In the genomic region with DNA sequence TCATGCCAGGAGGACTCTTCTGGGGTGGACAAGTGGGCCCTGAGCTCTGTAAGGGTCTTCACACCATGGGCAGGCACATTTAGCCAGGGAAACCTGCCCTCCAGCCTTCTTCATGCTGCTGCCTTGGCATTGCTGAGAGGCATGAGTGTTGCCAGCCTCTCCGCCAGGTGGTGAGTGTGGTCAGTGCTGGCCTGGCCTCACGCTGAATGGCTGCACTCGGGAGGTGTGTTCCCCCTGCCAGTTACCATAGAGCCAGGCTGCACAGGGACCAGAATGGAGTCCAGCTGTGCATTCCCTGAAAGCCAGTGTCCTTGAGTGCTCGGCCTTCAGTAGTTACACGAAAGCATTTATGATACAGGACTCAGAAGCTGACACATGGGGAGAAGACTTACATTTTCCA, we compare ENCODE assay signal across 26 cellular contexts.
DNase-seq lines count a peak whose midpoint lies in the region; ATAC-seq and TF ChIP-seq lines count a peak whose summit lies in the region.
"Had no signal": no experiment of that assay in that cellular context is flagged by ENCODE, and none has a peak within 500 bp of the region (broad histone marks: within the 10 kb centered on the region; RNA-seq: fewer than 3 reads in every experiment).

No MANE protein-coding gene starts in this region.

- 11 to 40% (median 20%) methylated on average over 5 of the region's 5 CpGs for WGBS in ovary, 3 donors

- no peak overlapping the region for H3K27ac ChIP-seq in GM23338 (ENCODE audit: low read depth)
- H3K27ac ChIP-seq in ovary: no peak overlapping the region
- H3K27ac ChIP-seq in coronary artery: no peak overlapping the region
- H3K27ac ChIP-seq: RWPE1, spleen, upper lobe of left lung had no signal

- no peak overlapping the region for H3K4me3 Mint-ChIP-seq in GM23338
- H3K4me3 Mint-ChIP-seq: activated naive CD4-positive, alpha-beta T cell treated with anti-CD3 and anti-CD28 coated beads, Interleukin-2, amount 50 U/mL, for 24 hours; immature natural killer cell; mesothelial cell of epicardium; naive thymus-derived CD4-positive, alpha-beta T cell; T-helper 1 cell treated with Interleukin-12 subunit alpha and Interleukin-12 subunit beta and Interleukin-4 antibody, amounts not matched to agents 30 μg/mL and 1 μg/mL, for 36 hours had no signal

- H3K9me2 ChIP-seq in GM23338 (ENCODE audit: insufficient read depth): no peaks in the 10 kb centered on the region
- H3K9me2 ChIP-seq: SK-N-SH had no signal

- DNase-seq in GM23338 (ENCODE audit: low spot score): no peak
- DNase-seq in NCI-H2196 (lab: John Stamatoyannopoulos, UW; ENCODE audit: unreplicated experiment): peak; percentile 44
- DNase-seq in cerebellum (ENCODE audit: low spot score): peak; percentile 71
- peak in 4 of 5 donors; percentile 20 to 44 (median 38) for DNase-seq in ovary
- no peak for DNase-seq in coronary artery (ENCODE audit: low spot score)
- DNase-seq: ACHN; activated CD4-positive, alpha-beta T cell treated with anti-CD3 and anti-CD28 coated beads, Interleukin-2, amount 50 U/mL, for 48 hours; DMS53; immature natural killer cell; naive thymus-derived CD4-positive, alpha-beta T cell; NCI-H187; NCI-H2171; occipital lobe; SK-N-SH; spleen; stimulated activated CD4-positive, alpha-beta T cell treated with anti-CD3 and anti-CD28 coated beads, Interleukin-4, amount 100 ng/mL, for 1 hour had no signal

- no peaks in the 10 kb centered on the region for H3K27me3 ChIP-seq in GM23338 (ENCODE audit: insufficient read depth)
- H3K27me3 ChIP-seq in ovary: no peaks in the 10 kb centered on the region
- H3K27me3 ChIP-seq: spleen, upper lobe of left lung had no signal

- no peak for TF ChIP-seq EP300 in ovary (IDR thresholded peaks at IDR 0.05)

- H3K4me3 ChIP-seq in GM23338 (no peak overlapping the region), ovary (no peak overlapping the region), coronary artery (no peak overlapping the region)
- H3K4me3 ChIP-seq: HAP-1, spleen, upper lobe of left lung had no signal

- no peaks in the 10 kb centered on the region for H3K4me1 ChIP-seq in GM23338 (ENCODE audit: insufficient read depth)
- H3K4me1 ChIP-seq in ovary (ENCODE audit: insufficient read depth): peaks cover 10% of the 10 kb centered on the region
- H3K4me1 ChIP-seq: spleen, upper lobe of left lung had no signal

- no peaks in the 10 kb centered on the region for H3K9me3 Mint-ChIP-seq in GM23338
- H3K9me3 Mint-ChIP-seq: activated naive CD4-positive, alpha-beta T cell treated with anti-CD3 and anti-CD28 coated beads, Interleukin-2, amount 50 U/mL, for 24 hours; immature natural killer cell; mesothelial cell of epicardium; T-helper 1 cell treated with Interleukin-12 subunit alpha and Interleukin-12 subunit beta and Interleukin-4 antibody, amounts not matched to agents 30 μg/mL and 1 μg/mL, for 36 hours had no signal

- no peaks in the 10 kb centered on the region for H3K9me3 ChIP-seq in ovary
- H3K9me3 ChIP-seq: HAP-1, SK-N-SH, spleen, upper lobe of left lung had no signal

- no peak overlapping the region for H3K27ac Mint-ChIP-seq in GM23338
- H3K27ac Mint-ChIP-seq: activated naive CD4-positive, alpha-beta T cell treated with anti-CD3 and anti-CD28 coated beads, Interleukin-2, amount 50 U/mL, for 24 hours; immature natural killer cell; mesothelial cell of epicardium; naive thymus-derived CD4-positive, alpha-beta T cell; T-helper 1 cell treated with Interleukin-12 subunit alpha and Interleukin-12 subunit beta and Interleukin-4 antibody, amounts not matched to agents 30 μg/mL and 1 μg/mL, for 36 hours had no signal

- H3K27me3 Mint-ChIP-seq in GM23338 (ENCODE audit: insufficient read depth, low read depth, poor library complexity): no peaks in the 10 kb centered on the region
- H3K27me3 Mint-ChIP-seq: activated naive CD4-positive, alpha-beta T cell treated with anti-CD3 and anti-CD28 coated beads, Interleukin-2, amount 50 U/mL, for 24 hours; naive thymus-derived CD4-positive, alpha-beta T cell had no signal

- no peak overlapping the region for H2AFZ ChIP-seq in GM23338

- no peak for TF ChIP-seq POLR2A in ovary (IDR thresholded peaks at IDR 0.05)

- no peaks in the 10 kb centered on the region; the same call in 1 of the 2 replicates for H3K79me2 ChIP-seq in GM23338 (replicated peaks; ENCODE audit: insufficient read depth)

- TF ChIP-seq CTCF in GM23338 (conservative IDR thresholded peaks at IDR 0.05; ENCODE audit: low read depth in 2 of 2) (no peak), ovary (IDR thresholded peaks at IDR 0.05) (no peak), coronary artery (IDR thresholded peaks at IDR 0.05) (no peak)

- ATAC-seq in GM23338: peak; percentile 29; the same call in 2 of the 3 replicates
- no peak for ATAC-seq in HG03521 (IDR thresholded peaks at IDR 0.05; ENCODE audit: unreplicated experiment)
- ATAC-seq in GM21528 (IDR thresholded peaks at IDR 0.05; ENCODE audit: low FRiP score, unreplicated experiment): no peak
- no peak for ATAC-seq in GM21423 (IDR thresholded peaks at IDR 0.05; ENCODE audit: unreplicated experiment)
- ATAC-seq: activated CD4-positive, CD25-positive, alpha-beta regulatory T cell treated with anti-CD3 and anti-CD28 coated beads, Interleukin-2, amount 50 U/mL, for 24 hours; naive thymus-derived CD4-positive, alpha-beta T cell had no signal

- H3K4me2 ChIP-seq in GM23338: no peak overlapping the region
- H3K4me2 ChIP-seq: SK-N-SH had no signal

- H3K36me3 ChIP-seq in GM23338 (ENCODE audit: insufficient read depth) (no peaks in the 10 kb centered on the region), ovary (no peaks in the 10 kb centered on the region)
- H3K36me3 ChIP-seq: HAP-1 had no signal

- peaks cover 9% of the 10 kb centered on the region; the same call in 2 of the 3 replicates for H3K36me3 Mint-ChIP-seq in GM23338 (ENCODE audit: low read depth)

- no peaks in the 10 kb centered on the region for H3F3A ChIP-seq in GM23338 (replicated peaks; ENCODE audit: low read depth)

- H3K4me1 Mint-ChIP-seq in GM23338: no peaks in the 10 kb centered on the region

- intact Hi-C loops in ovary (cut with DNase I): no loop called here

- peaks cover 5% of the 10 kb centered on the region for H4K20me1 ChIP-seq in GM23338 (replicated peaks; ENCODE audit: insufficient read depth)

TF ChIP-seq in GM23338, 12 proteins besides CTCF, POLR2A, EP300 and RAD21 (continues in another document):
- no peak for TF ChIP-seq EZH2 (IDR thresholded peaks at IDR 0.05; ENCODE audit: low read depth, unreplicated experiment)
- TF ChIP-seq EZH2phosphoT487 (IDR thresholded peaks at IDR 0.05; ENCODE audit: unreplicated experiment): no peak
- TF ChIP-seq ZNF331 (CRISPR knock-in tag; IDR thresholded peaks at IDR 0.05; ENCODE audit: low read depth): no peak
- no peak for TF ChIP-seq REST (IDR thresholded peaks at IDR 0.05; ENCODE audit: unreplicated experiment)
- TF ChIP-seq NANOG (IDR thresholded peaks at IDR 0.05; ENCODE audit: borderline replicate concordance): no peak
- no peak for TF ChIP-seq ETS1 (IDR thresholded peaks at IDR 0.05)
- no peak for TF ChIP-seq POLR2AphosphoS5 (IDR thresholded peaks at IDR 0.05; ENCODE audit: low read depth)
- no peak for TF ChIP-seq ZNF114 (CRISPR knock-in tag; IDR thresholded peaks at IDR 0.05)

Comparison
In these comparisons a context has a peak if more than half of its experiments do, and no peak if none do; other contexts are left out.
1. DNase-seq: peak in NCI-H2196 (single experiment), cerebellum (single experiment) and ovary (4 of 5); none in GM23338 (single experiment) and coronary artery (single experiment).